16 cellular contexts compared by ENCODE assay signal in the genomic region with DNA sequence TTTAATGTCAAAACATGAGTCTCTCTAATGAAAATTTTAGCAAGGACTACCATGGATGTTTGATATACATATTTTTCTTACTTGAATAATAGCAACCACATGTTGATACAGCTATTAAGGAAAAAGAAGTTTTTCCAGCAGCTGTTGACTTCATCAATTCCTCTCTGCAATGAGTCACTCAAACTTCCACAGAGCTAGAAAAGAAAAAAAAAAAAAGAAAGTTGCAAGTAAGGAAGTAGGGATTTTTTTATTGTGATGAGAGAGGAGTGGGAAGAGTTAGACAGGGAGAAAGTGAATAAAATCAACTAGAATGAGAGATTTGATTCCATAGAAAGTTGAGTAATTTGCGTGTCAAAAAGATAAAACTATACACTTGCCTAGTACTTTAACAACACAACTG. TPM values are rescaled to one million over a fixed set of nuclear protein-coding genes. Genes with fewer than 3 reads are reported as not detected.
DNase-seq lines count a peak whose midpoint lies in the region; ATAC-seq, FAIRE-seq and TF ChIP-seq lines count a peak whose summit lies in the region.
"Had no signal": no experiment of that assay in that cellular context is flagged by ENCODE, and none has a peak within 500 bp of the region (broad histone marks: within the 10 kb centered on the region; RNA-seq: fewer than 3 reads in every experiment).

No MANE protein-coding gene starts in this region.

- DNase-seq in EH (ENCODE audit: low read depth) (peak; percentile 92), RWPE2 (ENCODE audit: low spot score) (no peak), fibroblast of gingiva (ENCODE audit: low read depth) (peak; percentile 79), SW480 (ENCODE audit: low spot score) (no peak), GM19239 (ENCODE audit: insufficient read length, low spot score) (no peak), vagina (ENCODE audit: extremely low spot score in 2 of 2) (no peak)
- no peak for DNase-seq in stimulated activated naive CD8-positive, alpha-beta T cell treated with anti-CD3 and anti-CD28 coated beads, Interleukin-15, amount 100 ng/mL, for 72 hours
- DNase-seq: heart left ventricle, NCI-H2081, T-helper 17 cell had no signal

- no peak overlapping the region for H3K4me3 ChIP-seq in RWPE2 (ENCODE audit: severe bottlenecking)
- H3K4me3 ChIP-seq in skeletal muscle satellite cell (ENCODE audit: low read length), result no peak overlapping the region
- no peak overlapping the region for H3K4me3 ChIP-seq in vagina
- H3K4me3 ChIP-seq: heart left ventricle, lung had no signal

- intact Hi-C loops in vagina (cut with DNase I), result no loop called here

- H3K27me3 ChIP-seq in RWPE2 (ENCODE audit: insufficient read depth, poor library complexity, severe bottlenecking) (no peaks in the 10 kb centered on the region), skeletal muscle satellite cell (ENCODE audit: control insufficient read depth, insufficient read depth, low read length) (no peaks in the 10 kb centered on the region), vagina (no peaks in the 10 kb centered on the region)
- H3K27me3 ChIP-seq: heart left ventricle had no signal

- FAIRE-seq in GM19239 (lab: Jason Lieb, UNC), result no peak
- FAIRE-seq: GM12892 had no signal

- peak overlapping the region; percentile 94 for H3K27ac ChIP-seq in RWPE2 (ENCODE audit: poor library complexity, severe bottlenecking)
- H3K27ac ChIP-seq in vagina, result no peak overlapping the region

- H3K4me1 ChIP-seq in RWPE2 (ENCODE audit: insufficient read depth, poor library complexity, severe bottlenecking) (peaks cover 45% of the 10 kb centered on the region), skeletal muscle satellite cell (ENCODE audit: control insufficient read depth, insufficient read depth, low read length) (peaks cover 88% of the 10 kb centered on the region), vagina (peaks cover 9% of the 10 kb centered on the region)

- no peak for TF ChIP-seq CTCF in RWPE2 (IDR thresholded peaks at IDR 0.05; ENCODE audit: poor library complexity, severe bottlenecking)
- TF ChIP-seq CTCF in vagina (IDR thresholded peaks at IDR 0.05), result no peak

- H3K9ac ChIP-seq in skeletal muscle satellite cell (ENCODE audit: low read depth, low read length), result peak overlapping the region; percentile 76

- peak overlapping the region; percentile 53 for H3K4me2 ChIP-seq in skeletal muscle satellite cell (ENCODE audit: low read length)

- H3K27ac Mint-ChIP-seq in stimulated activated naive CD8-positive, alpha-beta T cell treated with anti-CD3 and anti-CD28 coated beads, Interleukin-15, amount 100 ng/mL, for 72 hours, result no peak overlapping the region
- H3K27ac Mint-ChIP-seq: activated T-helper 17 cell treated with anti-CD3 and anti-CD28 coated beads, Interleukin-2, amount 50 U/mL, for 72 hours; stimulated activated effector memory CD8-positive, alpha-beta T cell treated with anti-CD3 and anti-CD28 coated beads, Interleukin-12 subunit alpha, Interleukin-12 subunit beta, amount 100 ng/mL, for 72 hours; T-helper 17 cell had no signal

- H3K36me3 ChIP-seq in RWPE2 (ENCODE audit: low read depth) (no peaks in the 10 kb centered on the region), skeletal muscle satellite cell (ENCODE audit: insufficient read depth, low read length) (no peaks in the 10 kb centered on the region), vagina (no peaks in the 10 kb centered on the region)
- H3K36me3 ChIP-seq: heart left ventricle had no signal

- peak; percentile 13; the same call in 1 of the 3 replicates for ATAC-seq in RWPE2 (ENCODE audit: low read depth)
- ATAC-seq in stimulated activated naive CD8-positive, alpha-beta T cell treated with anti-CD3 and anti-CD28 coated beads, Interleukin-15, amount 100 ng/mL, for 72 hours, result no peak
- ATAC-seq: activated T-helper 17 cell treated with anti-CD3 and anti-CD28 coated beads, Interleukin-2, amount 50 U/mL, for 72 hours; stimulated activated effector memory CD8-positive, alpha-beta T cell treated with anti-CD3 and anti-CD28 coated beads, Interleukin-12 subunit alpha, Interleukin-12 subunit beta, amount 100 ng/mL, for 72 hours; T-helper 17 cell had no signal

- peaks cover 4% of the 10 kb centered on the region for H3K4me1 Mint-ChIP-seq in stimulated activated naive CD8-positive, alpha-beta T cell treated with anti-CD3 and anti-CD28 coated beads, Interleukin-15, amount 100 ng/mL, for 72 hours
- H3K4me1 Mint-ChIP-seq: activated T-helper 17 cell treated with anti-CD3 and anti-CD28 coated beads, Interleukin-2, amount 50 U/mL, for 72 hours; central memory CD8-positive, alpha-beta T cell; stimulated activated effector memory CD8-positive, alpha-beta T cell treated with anti-CD3 and anti-CD28 coated beads, Interleukin-12 subunit alpha, Interleukin-12 subunit beta, amount 100 ng/mL, for 72 hours; T-helper 17 cell had no signal

- no peaks in the 10 kb centered on the region for H3K9me3 Mint-ChIP-seq in stimulated activated naive CD8-positive, alpha-beta T cell treated with anti-CD3 and anti-CD28 coated beads, Interleukin-15, amount 100 ng/mL, for 72 hours
- H3K9me3 Mint-ChIP-seq: activated T-helper 17 cell treated with anti-CD3 and anti-CD28 coated beads, Interleukin-2, amount 50 U/mL, for 72 hours; central memory CD8-positive, alpha-beta T cell; stimulated activated effector memory CD8-positive, alpha-beta T cell treated with anti-CD3 and anti-CD28 coated beads, Interleukin-12 subunit alpha, Interleukin-12 subunit beta, amount 100 ng/mL, for 72 hours had no signal

- H3K27me3 Mint-ChIP-seq in stimulated activated naive CD8-positive, alpha-beta T cell treated with anti-CD3 and anti-CD28 coated beads, Interleukin-15, amount 100 ng/mL, for 72 hours, result peaks cover 16% of the 10 kb centered on the region

- H3K9me3 ChIP-seq in RWPE2 (ENCODE audit: severe bottlenecking), result no peaks in the 10 kb centered on the region
- no peaks in the 10 kb centered on the region for H3K9me3 ChIP-seq in skeletal muscle satellite cell (replicated peaks; ENCODE audit: low read length)
- no peaks in the 10 kb centered on the region for H3K9me3 ChIP-seq in vagina
- H3K9me3 ChIP-seq: heart left ventricle had no signal

- TF ChIP-seq POLR2A in vagina (IDR thresholded peaks at IDR 0.05), result no peak

- H3K4me3 Mint-ChIP-seq in stimulated activated naive CD8-positive, alpha-beta T cell treated with anti-CD3 and anti-CD28 coated beads, Interleukin-15, amount 100 ng/mL, for 72 hours, result no peak overlapping the region
- H3K4me3 Mint-ChIP-seq: activated T-helper 17 cell treated with anti-CD3 and anti-CD28 coated beads, Interleukin-2, amount 50 U/mL, for 72 hours; central memory CD8-positive, alpha-beta T cell; stimulated activated effector memory CD8-positive, alpha-beta T cell treated with anti-CD3 and anti-CD28 coated beads, Interleukin-12 subunit alpha, Interleukin-12 subunit beta, amount 100 ng/mL, for 72 hours; T-helper 17 cell had no signal

RNA-seq across cellular contexts. Expression of a gene that starts 46.2 kb away (rescaled TPM):
- 1,125 and 1,633 TPM in 2 replicates for total RNA-seq in skeletal muscle satellite cell (2012; rRNA removed)
- 162 TPM for total RNA-seq in vagina

Comparison
In these comparisons a context has a peak if more than half of its experiments do, and no peak if none do; other contexts are left out.
1. DNase-seq: peak in EH (single experiment) and fibroblast of gingiva (single experiment); none in RWPE2 (single experiment), SW480 (single experiment), GM19239 (single experiment), stimulated activated naive CD8-positive, alpha-beta T cell treated with anti-CD3 and anti-CD28 coated beads, Interleukin-15, amount 100 ng/mL, for 72 hours (0 of 2) and vagina (0 of 2).